Comparison of ENCODE assay signal across 17 cellular contexts in genomic region chr1:222521299-222522104, GRCh38. TPM values are rescaled to one million over a fixed set of nuclear protein-coding genes. Genes with fewer than 3 reads are reported as not detected.
DNase-seq lines count a peak whose midpoint lies in the region; ATAC-seq, FAIRE-seq and TF ChIP-seq lines count a peak whose summit lies in the region.
"Had no signal": no experiment of that assay in that cellular context is flagged by ENCODE, and none has a peak within 500 bp of the region (broad histone marks: within the 10 kb centered on the region; RNA-seq: fewer than 3 reads in every experiment).

No MANE protein-coding gene starts in this region.

- no peak for ATAC-seq in GM18511 (IDR thresholded peaks at IDR 0.05; ENCODE audit: unreplicated experiment)
- no peak for ATAC-seq in HG03571 (IDR thresholded peaks at IDR 0.05; ENCODE audit: unreplicated experiment)
- ATAC-seq: GM12878; stimulated activated memory B cell treated with anti-CD40 and anti-IgM and Interleukin-4, amounts not matched to agents 10 μg/mL and 1 μg/mL and 100 μg/mL, for 72 hours had no signal

- DNase-seq in HK-2 (ENCODE audit: unreplicated experiment): peak; percentile 71
- DNase-seq in SJCRH30: peak; percentile 60 to 73
- DNase-seq in fibroblast of villous mesenchyme (ENCODE audit: low read depth): peak; percentile 74
- peak; percentile 51 for DNase-seq in urothelium cell line (ENCODE audit: low spot score)
- no peak for DNase-seq in NAMALWA (ENCODE audit: low spot score)
- DNase-seq: activated CD4-positive, alpha-beta T cell treated with anti-CD3 and anti-CD28 coated beads for 48 hours; esophagus squamous epithelium; islet precursor cell; nucleus accumbens; stimulated activated CD4-positive, alpha-beta T cell treated with anti-CD3 and anti-CD28 coated beads, Interleukin-1b, Interleukin-23, amount 100 ng/mL, for 48 hours had no signal

- peaks cover 23% of the 10 kb centered on the region for H3K36me3 ChIP-seq in SJCRH30
- H3K36me3 ChIP-seq: cardiac muscle cell, esophagus squamous epithelium had no signal

- no peaks in the 10 kb centered on the region; the same call in 1 of the 2 replicates for H3K9me3 ChIP-seq in SJCRH30 (replicated peaks)

- H3K4me3 ChIP-seq in SJCRH30 (no peak overlapping the region), fibroblast of villous mesenchyme (ENCODE audit: low read depth, low read length) (no peak overlapping the region)
- H3K4me3 ChIP-seq: cardiac muscle cell, esophagus squamous epithelium, GM12878, SK-N-MC had no signal

- TF ChIP-seq CTCF in fibroblast of villous mesenchyme (IDR thresholded peaks at IDR 0.05; ENCODE audit: insufficient read depth, low read depth, low read length): no peak

- FAIRE-seq in urothelium cell line (lab: Jason Lieb, UNC): no peak
- FAIRE-seq: D721Med, GM12878 had no signal

- no peaks in the 10 kb centered on the region for H3K27me3 ChIP-seq in SJCRH30
- H3K27me3 ChIP-seq: cardiac muscle cell had no signal

- H3K4me1 ChIP-seq in SJCRH30: peaks cover 13% of the 10 kb centered on the region
- H3K4me1 ChIP-seq: esophagus squamous epithelium had no signal

- H3K27ac ChIP-seq in SJCRH30: peak overlapping the region; percentile 9; the same call in 1 of the 2 replicates
- H3K27ac ChIP-seq: cardiac muscle cell, SK-N-MC had no signal

RNA-seq across cellular contexts. Expression of gene HHIPL2, which starts 26.4 kb away (rescaled TPM):
- 9.5 and 11.7 TPM in 2 replicates for total RNA-seq in SJCRH30 (2014; rRNA removed; shearing (Covaris generic))
- not detected in 2 replicates for total RNA-seq in fibroblast of villous mesenchyme
- total RNA-seq: cardiac muscle cell, esophagus squamous epithelium had no signal

Comparison
In these comparisons a context has a peak if more than half of its experiments do, and no peak if none do; other contexts are left out.
1. RNA of gene HHIPL2, which starts 26.4 kb away (total RNA-seq): 9.5 to 11.7 TPM in SJCRH30; not detected in fibroblast of villous mesenchyme; every median in the first group is over 10 times any median in the second.